1 cellular context compared by ENCODE assay signal in genomic region chr19:19224852-19225494, GRCh38.
TF ChIP-seq lines count a peak whose summit lies in the region.

No MANE protein-coding gene starts in this region.

TF ChIP-seq in K562, 482 proteins besides CTCF, POLR2A, EP300 and RAD21 (continues in another document):
- TF ChIP-seq MYNN (IDR thresholded peaks at IDR 0.05) (peak; percentile 53; the same call in 1 of the 2 replicates), MYNN (CRISPR knock-in tag; IDR thresholded peaks at IDR 0.05) (no peak), ZNF12 (CRISPR knock-in tag; IDR thresholded peaks at IDR 0.05) (peak; percentile 19; the same call in 1 of the 2 replicates), ZBTB43 (CRISPR knock-in tag; IDR thresholded peaks at IDR 0.05) (0 out of 2 replicates have a peak, but pooled peaks have one; percentile 68), ZNF639 (CRISPR knock-in tag; conservative IDR thresholded peaks at IDR 0.05 in 1 of 2, IDR thresholded peaks at IDR 0.05 in 1 of 2) (peak in 1 of 2 experiments; percentile 66; a peak in 2 of 4 replicates), KLF13 (tag; IDR thresholded peaks at IDR 0.05; ENCODE audit: borderline replicate concordance, low read depth) (peak; percentile 72), NR4A1 (CRISPR knock-in tag; IDR thresholded peaks at IDR 0.05) (no peak), NR4A1 (tag; IDR thresholded peaks at IDR 0.05) (peak; percentile 66; the same call in 1 of the 2 replicates), ZNF395 (CRISPR knock-in tag; IDR thresholded peaks at IDR 0.05) (0 out of 2 replicates have a peak, but pooled peaks have one; percentile 34), CTBP1 (IDR thresholded peaks at IDR 0.05; ENCODE audit: borderline replicate concordance) (peak; percentile 97), SMARCE1 (IDR thresholded peaks at IDR 0.05) (no peak), TOE1 (IDR thresholded peaks at IDR 0.05; ENCODE audit: borderline replicate concordance) (peak; percentile 74; the same call in 1 of the 2 replicates), TOE1 (CRISPR knock-in tag; IDR thresholded peaks at IDR 0.05; ENCODE audit: borderline replicate concordance, low read depth) (peak; percentile 96), ZNF583 (CRISPR knock-in tag; IDR thresholded peaks at IDR 0.05) (peak; percentile 59; the same call in 1 of the 2 replicates), TAL1 (IDR thresholded peaks at IDR 0.05) (no peak), SAFB (IDR thresholded peaks at IDR 0.05; ENCODE audit: borderline replicate concordance, low read depth, low read length) (0 out of 2 replicates have a peak, but pooled peaks have one; percentile 48), LCOR (CRISPR knock-in tag; IDR thresholded peaks at IDR 0.05) (0 out of 2 replicates have a peak, but pooled peaks have one; percentile 36), ELK1 (CRISPR knock-in tag; IDR thresholded peaks at IDR 0.05) (peak; percentile 83; the same call in 1 of the 2 replicates), U2AF1 (optimal IDR thresholded peaks at IDR 0.05; ENCODE audit: low read depth, low read length) (peak; percentile 36), FOSL1 (tag; conservative IDR thresholded peaks at IDR 0.05) (peak; percentile 24; the same call in 1 of the 2 replicates), ZKSCAN8 (CRISPR knock-in tag; IDR thresholded peaks at IDR 0.05) (no peak), NONO (IDR thresholded peaks at IDR 0.05; ENCODE audit: low read depth in 2 of 2, low read length in 1 of 2) (peak in 1 of 2 experiments; percentile 88; a peak in 2 of 4 replicates), ARID3B (CRISPR knock-in tag; IDR thresholded peaks at IDR 0.05; ENCODE audit: borderline replicate concordance) (0 out of 2 replicates have a peak, but pooled peaks have one; percentile 83), ZNF263 (CRISPR knock-in tag; IDR thresholded peaks at IDR 0.05; ENCODE audit: borderline replicate concordance) (peak; percentile 72; the same call in 1 of the 2 replicates), STAT6 (CRISPR knock-in tag; IDR thresholded peaks at IDR 0.05) (peak; percentile 93; the same call in 1 of the 2 replicates), DMBX1 (CRISPR knock-in tag; IDR thresholded peaks at IDR 0.05; ENCODE audit: borderline replicate concordance) (peak; percentile 68; the same call in 1 of the 2 replicates), XRCC5 (IDR thresholded peaks at IDR 0.05; ENCODE audit: low read depth, low read length) (peak; percentile 93), ZBTB33 (CRISPR knock-in tag; IDR thresholded peaks at IDR 0.05) (peak; percentile 91; the same call in 1 of the 2 replicates), KLF16 (IDR thresholded peaks at IDR 0.05) (peak; percentile 24; the same call in 1 of the 2 replicates), KAT7 (CRISPR knock-in tag; IDR thresholded peaks at IDR 0.05; ENCODE audit: borderline replicate concordance) (peak; percentile 89; the same call in 1 of the 2 replicates)
- TF ChIP-seq, protein P1, sequence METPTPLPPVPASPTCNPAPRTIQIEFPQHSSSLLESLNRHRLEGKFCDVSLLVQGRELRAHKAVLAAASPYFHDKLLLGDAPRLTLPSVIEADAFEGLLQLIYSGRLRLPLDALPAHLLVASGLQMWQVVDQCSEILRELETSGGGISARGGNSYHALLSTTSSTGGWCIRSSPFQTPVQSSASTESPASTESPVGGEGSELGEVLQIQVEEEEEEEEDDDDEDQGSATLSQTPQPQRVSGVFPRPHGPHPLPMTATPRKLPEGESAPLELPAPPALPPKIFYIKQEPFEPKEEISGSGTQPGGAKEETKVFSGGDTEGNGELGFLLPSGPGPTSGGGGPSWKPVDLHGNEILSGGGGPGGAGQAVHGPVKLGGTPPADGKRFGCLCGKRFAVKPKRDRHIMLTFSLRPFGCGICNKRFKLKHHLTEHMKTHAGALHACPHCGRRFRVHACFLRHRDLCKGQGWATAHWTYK (CRISPR knock-in tag; IDR thresholded peaks at IDR 0.05): peak; percentile 66; the same call in 1 of the 2 replicates
- TF ChIP-seq, protein P2, sequence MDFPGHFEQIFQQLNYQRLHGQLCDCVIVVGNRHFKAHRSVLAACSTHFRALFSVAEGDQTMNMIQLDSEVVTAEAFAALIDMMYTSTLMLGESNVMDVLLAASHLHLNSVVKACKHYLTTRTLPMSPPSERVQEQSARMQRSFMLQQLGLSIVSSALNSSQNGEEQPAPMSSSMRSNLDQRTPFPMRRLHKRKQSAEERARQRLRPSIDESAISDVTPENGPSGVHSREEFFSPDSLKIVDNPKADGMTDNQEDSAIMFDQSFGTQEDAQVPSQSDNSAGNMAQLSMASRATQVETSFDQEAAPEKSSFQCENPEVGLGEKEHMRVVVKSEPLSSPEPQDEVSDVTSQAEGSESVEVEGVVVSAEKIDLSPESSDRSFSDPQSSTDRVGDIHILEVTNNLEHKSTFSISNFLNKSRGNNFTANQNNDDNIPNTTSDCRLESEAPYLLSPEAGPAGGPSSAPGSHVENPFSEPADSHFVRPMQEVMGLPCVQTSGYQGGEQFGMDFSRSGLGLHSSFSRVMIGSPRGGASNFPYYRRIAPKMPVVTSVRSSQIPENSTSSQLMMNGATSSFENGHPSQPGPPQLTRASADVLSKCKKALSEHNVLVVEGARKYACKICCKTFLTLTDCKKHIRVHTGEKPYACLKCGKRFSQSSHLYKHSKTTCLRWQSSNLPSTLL (IDR thresholded peaks at IDR 0.05): no peak
- TF ChIP-seq, protein P3, sequence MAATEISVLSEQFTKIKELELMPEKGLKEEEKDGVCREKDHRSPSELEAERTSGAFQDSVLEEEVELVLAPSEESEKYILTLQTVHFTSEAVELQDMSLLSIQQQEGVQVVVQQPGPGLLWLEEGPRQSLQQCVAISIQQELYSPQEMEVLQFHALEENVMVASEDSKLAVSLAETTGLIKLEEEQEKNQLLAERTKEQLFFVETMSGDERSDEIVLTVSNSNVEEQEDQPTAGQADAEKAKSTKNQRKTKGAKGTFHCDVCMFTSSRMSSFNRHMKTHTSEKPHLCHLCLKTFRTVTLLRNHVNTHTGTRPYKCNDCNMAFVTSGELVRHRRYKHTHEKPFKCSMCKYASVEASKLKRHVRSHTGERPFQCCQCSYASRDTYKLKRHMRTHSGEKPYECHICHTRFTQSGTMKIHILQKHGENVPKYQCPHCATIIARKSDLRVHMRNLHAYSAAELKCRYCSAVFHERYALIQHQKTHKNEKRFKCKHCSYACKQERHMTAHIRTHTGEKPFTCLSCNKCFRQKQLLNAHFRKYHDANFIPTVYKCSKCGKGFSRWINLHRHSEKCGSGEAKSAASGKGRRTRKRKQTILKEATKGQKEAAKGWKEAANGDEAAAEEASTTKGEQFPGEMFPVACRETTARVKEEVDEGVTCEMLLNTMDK (IDR thresholded peaks at IDR 0.05; ENCODE audit: borderline replicate concordance, insufficient read depth, low read depth, low read length, poor library complexity, severe bottlenecking): peak; percentile 95
- TF ChIP-seq, protein P4, sequence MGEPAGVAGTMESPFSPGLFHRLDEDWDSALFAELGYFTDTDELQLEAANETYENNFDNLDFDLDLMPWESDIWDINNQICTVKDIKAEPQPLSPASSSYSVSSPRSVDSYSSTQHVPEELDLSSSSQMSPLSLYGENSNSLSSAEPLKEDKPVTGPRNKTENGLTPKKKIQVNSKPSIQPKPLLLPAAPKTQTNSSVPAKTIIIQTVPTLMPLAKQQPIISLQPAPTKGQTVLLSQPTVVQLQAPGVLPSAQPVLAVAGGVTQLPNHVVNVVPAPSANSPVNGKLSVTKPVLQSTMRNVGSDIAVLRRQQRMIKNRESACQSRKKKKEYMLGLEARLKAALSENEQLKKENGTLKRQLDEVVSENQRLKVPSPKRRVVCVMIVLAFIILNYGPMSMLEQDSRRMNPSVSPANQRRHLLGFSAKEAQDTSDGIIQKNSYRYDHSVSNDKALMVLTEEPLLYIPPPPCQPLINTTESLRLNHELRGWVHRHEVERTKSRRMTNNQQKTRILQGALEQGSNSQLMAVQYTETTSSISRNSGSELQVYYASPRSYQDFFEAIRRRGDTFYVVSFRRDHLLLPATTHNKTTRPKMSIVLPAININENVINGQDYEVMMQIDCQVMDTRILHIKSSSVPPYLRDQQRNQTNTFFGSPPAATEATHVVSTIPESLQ (CRISPR knock-in tag; IDR thresholded peaks at IDR 0.05): peak; percentile 93
